16 cellular contexts compared by ENCODE assay signal in the genomic region with DNA sequence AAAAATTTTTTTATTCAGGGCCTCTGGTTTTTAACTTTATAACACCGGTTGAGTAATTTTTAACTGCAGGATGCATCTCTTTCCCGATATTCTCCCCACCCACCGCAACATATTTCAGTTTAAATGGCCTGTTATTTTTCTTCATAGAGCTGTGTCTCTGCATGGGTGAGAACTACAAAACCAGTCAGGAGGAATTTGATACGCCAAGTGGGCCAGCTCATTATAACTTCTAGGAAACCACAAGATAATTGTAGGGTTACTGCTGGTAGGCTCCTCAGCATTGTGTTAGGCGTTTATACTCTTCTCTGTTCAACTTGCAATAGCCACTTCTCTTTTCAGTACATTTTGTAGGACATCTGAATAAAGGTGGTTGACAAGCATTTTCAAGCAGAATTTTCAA.
A peak's percentile ranks its signal among the peaks of the same experiment; 100 is the strongest.
DNase-seq lines count a peak whose midpoint lies in the region; ATAC-seq and TF ChIP-seq lines count a peak whose summit lies in the region.
"Had no signal": no experiment of that assay in that cellular context is flagged by ENCODE, and none has a peak within 500 bp of the region (broad histone marks: within the 10 kb centered on the region; RNA-seq: fewer than 3 reads in every experiment).

No MANE protein-coding gene starts in this region.

- intact Hi-C loops in gastrocnemius medialis (cut with DNase I; ENCODE audit: low total_unique reads), result no loop called here
- intact Hi-C loops in upper lobe of right lung (cut with DNase I), result no loop called here

- H3K4me1 Mint-ChIP-seq in mesothelial cell of epicardium, result peaks cover 70% of the 10 kb centered on the region
- no peaks in the 10 kb centered on the region for H3K4me1 Mint-ChIP-seq in T-helper 17 cell
- H3K4me1 Mint-ChIP-seq: activated CD4-positive, alpha-beta T cell treated with anti-CD3 and anti-CD28 coated beads, Interleukin-2, amount 10 ng/mL, durations not matched to agents 7 days and 5 days; activated naive CD8-positive, alpha-beta T cell treated with anti-CD3 and anti-CD28 coated beads, Interleukin-2, amount 10 ng/mL, durations not matched to agents 7 days and 5 days had no signal

- no peaks in the 10 kb centered on the region for H3K27me3 ChIP-seq in gastrocnemius medialis
- H3K27me3 ChIP-seq in upper lobe of right lung, result no peaks in the 10 kb centered on the region

- TF ChIP-seq CTCF in mesothelial cell of epicardium (IDR thresholded peaks at IDR 0.05; ENCODE audit: unreplicated experiment) (no peak), gastrocnemius medialis (IDR thresholded peaks at IDR 0.05 in 4 of 5, conservative IDR thresholded peaks at IDR 0.05 in 1 of 5) (no peak), upper lobe of right lung (IDR thresholded peaks at IDR 0.05) (no peak)

- H3K4me3 ChIP-seq in SK-N-MC, result peak overlapping the region; percentile 11; the same call in 1 of the 2 replicates
- H3K4me3 ChIP-seq in gastrocnemius medialis, result no peak overlapping the region
- H3K4me3 ChIP-seq in upper lobe of right lung, result no peak overlapping the region
- H3K4me3 ChIP-seq: heart right ventricle had no signal

- in situ Hi-C loops in gastrocnemius medialis (cut with MboI; ENCODE audit: low sequenced_read_pairs in 4 of 4), result no loop called here

- H3K4me3 Mint-ChIP-seq in mesothelial cell of epicardium (no peak overlapping the region), T-helper 17 cell (no peak overlapping the region)
- H3K4me3 Mint-ChIP-seq: activated CD4-positive, alpha-beta T cell treated with anti-CD3 and anti-CD28 coated beads, Interleukin-2, amount 10 ng/mL, durations not matched to agents 7 days and 5 days; activated naive CD8-positive, alpha-beta T cell treated with anti-CD3 and anti-CD28 coated beads, Interleukin-2, amount 10 ng/mL, durations not matched to agents 7 days and 5 days; H9 had no signal

- peak; percentile 61 for DNase-seq in EH (ENCODE audit: low read depth)
- DNase-seq in NCI-H187 (lab: John Stamatoyannopoulos, UW), result peak; percentile 79 to 83
- DNase-seq in SK-N-MC (ENCODE audit: low read depth, low spot score), result peak; percentile 59
- no peak for DNase-seq in mesothelial cell of epicardium (ENCODE audit: low spot score in 2 of 2, unreplicated experiment in 2 of 2)
- DNase-seq in T-helper 17 cell, result no peak
- DNase-seq in gastrocnemius medialis, result no peak
- no peak for DNase-seq in upper lobe of right lung
- DNase-seq: activated CD4-positive, alpha-beta T cell treated with anti-CD3 and anti-CD28 coated beads, Interleukin-2, amount 10 ng/mL, durations not matched to agents 7 days and 5 days; activated naive CD8-positive, alpha-beta T cell treated with anti-CD3 and anti-CD28 coated beads, Interleukin-2, amount 10 ng/mL, durations not matched to agents 7 days and 5 days; activated T-cell treated with anti-CD3 and anti-CD28 coated beads, Interleukin-2, amount 50 U/mL, for 1 hour; DMS53; H9; heart right ventricle; Karpas-422; NCI-H510A had no signal

- H3K27me3 Mint-ChIP-seq in mesothelial cell of epicardium (ENCODE audit: low read depth), result no peaks in the 10 kb centered on the region
- no peaks in the 10 kb centered on the region for H3K27me3 Mint-ChIP-seq in T-helper 17 cell
- H3K27me3 Mint-ChIP-seq: activated CD4-positive, alpha-beta T cell treated with anti-CD3 and anti-CD28 coated beads, Interleukin-2, amount 10 ng/mL, durations not matched to agents 7 days and 5 days; activated naive CD8-positive, alpha-beta T cell treated with anti-CD3 and anti-CD28 coated beads, Interleukin-2, amount 10 ng/mL, durations not matched to agents 7 days and 5 days had no signal

- peaks cover 62 to 70% of the 10 kb centered on the region in 2 donors for H3K4me1 ChIP-seq in gastrocnemius medialis
- H3K4me1 ChIP-seq in upper lobe of right lung, result peaks cover 20% of the 10 kb centered on the region

- peak overlapping the region; percentile 48 for H3K27ac Mint-ChIP-seq in mesothelial cell of epicardium
- H3K27ac Mint-ChIP-seq in T-helper 17 cell, result no peak overlapping the region
- H3K27ac Mint-ChIP-seq: activated CD4-positive, alpha-beta T cell treated with anti-CD3 and anti-CD28 coated beads, Interleukin-2, amount 10 ng/mL, durations not matched to agents 7 days and 5 days; activated naive CD8-positive, alpha-beta T cell treated with anti-CD3 and anti-CD28 coated beads, Interleukin-2, amount 10 ng/mL, durations not matched to agents 7 days and 5 days had no signal

- H3K36me3 ChIP-seq in SK-N-MC (ENCODE audit: insufficient read depth, low read length) (no peaks in the 10 kb centered on the region), gastrocnemius medialis (no peaks in the 10 kb centered on the region), upper lobe of right lung (no peaks in the 10 kb centered on the region)
- H3K36me3 ChIP-seq: heart right ventricle had no signal

- ATAC-seq in T-helper 17 cell, result no peak
- no peak for ATAC-seq in HG02610 (IDR thresholded peaks at IDR 0.05; ENCODE audit: unreplicated experiment)
- ATAC-seq in gastrocnemius medialis, result no peak
- no peak for ATAC-seq in upper lobe of right lung
- ATAC-seq: heart right ventricle had no signal

- H3K36me3 Mint-ChIP-seq in mesothelial cell of epicardium (peaks cover 21% of the 10 kb centered on the region), T-helper 17 cell (ENCODE audit: low read depth) (no peaks in the 10 kb centered on the region)
- H3K36me3 Mint-ChIP-seq: activated naive CD8-positive, alpha-beta T cell treated with anti-CD3 and anti-CD28 coated beads, Interleukin-2, amount 10 ng/mL, durations not matched to agents 7 days and 5 days had no signal

- TF ChIP-seq POLR2A in gastrocnemius medialis (IDR thresholded peaks at IDR 0.05), result no peak

- H3K27ac ChIP-seq in SK-N-MC, result peak overlapping the region; percentile 69; the same call in 1 of the 2 replicates
- H3K27ac ChIP-seq in gastrocnemius medialis, result no peak overlapping the region
- no peak overlapping the region for H3K27ac ChIP-seq in upper lobe of right lung
- H3K27ac ChIP-seq: heart right ventricle had no signal

- H3K9me3 ChIP-seq in SK-N-MC (ENCODE audit: low read depth, low read length), result no peaks in the 10 kb centered on the region
- no peaks in the 10 kb centered on the region for H3K9me3 ChIP-seq in T-helper 17 cell (ENCODE audit: control insufficient read depth, low read length, poor library complexity, severe bottlenecking)
- no peaks in the 10 kb centered on the region for H3K9me3 ChIP-seq in gastrocnemius medialis
- H3K9me3 ChIP-seq in upper lobe of right lung, result no peaks in the 10 kb centered on the region
- H3K9me3 ChIP-seq: heart right ventricle had no signal

- no peak overlapping the region for H3K9ac ChIP-seq in SK-N-MC (ENCODE audit: insufficient read length)

- no peaks in the 10 kb centered on the region for H3K9me3 Mint-ChIP-seq in mesothelial cell of epicardium
- H3K9me3 Mint-ChIP-seq: activated CD4-positive, alpha-beta T cell treated with anti-CD3 and anti-CD28 coated beads, Interleukin-2, amount 10 ng/mL, durations not matched to agents 7 days and 5 days; activated naive CD8-positive, alpha-beta T cell treated with anti-CD3 and anti-CD28 coated beads, Interleukin-2, amount 10 ng/mL, durations not matched to agents 7 days and 5 days; H9 had no signal

Comparison
In these comparisons a context has a peak if more than half of its experiments do, and no peak if none do; other contexts are left out.
1. DNase-seq: peak in EH (single experiment), NCI-H187 (2 of 2) and SK-N-MC (single experiment); none in mesothelial cell of epicardium (0 of 2), T-helper 17 cell (0 of 3), gastrocnemius medialis (0 of 2) and upper lobe of right lung (single experiment).